In the genomic region with DNA sequence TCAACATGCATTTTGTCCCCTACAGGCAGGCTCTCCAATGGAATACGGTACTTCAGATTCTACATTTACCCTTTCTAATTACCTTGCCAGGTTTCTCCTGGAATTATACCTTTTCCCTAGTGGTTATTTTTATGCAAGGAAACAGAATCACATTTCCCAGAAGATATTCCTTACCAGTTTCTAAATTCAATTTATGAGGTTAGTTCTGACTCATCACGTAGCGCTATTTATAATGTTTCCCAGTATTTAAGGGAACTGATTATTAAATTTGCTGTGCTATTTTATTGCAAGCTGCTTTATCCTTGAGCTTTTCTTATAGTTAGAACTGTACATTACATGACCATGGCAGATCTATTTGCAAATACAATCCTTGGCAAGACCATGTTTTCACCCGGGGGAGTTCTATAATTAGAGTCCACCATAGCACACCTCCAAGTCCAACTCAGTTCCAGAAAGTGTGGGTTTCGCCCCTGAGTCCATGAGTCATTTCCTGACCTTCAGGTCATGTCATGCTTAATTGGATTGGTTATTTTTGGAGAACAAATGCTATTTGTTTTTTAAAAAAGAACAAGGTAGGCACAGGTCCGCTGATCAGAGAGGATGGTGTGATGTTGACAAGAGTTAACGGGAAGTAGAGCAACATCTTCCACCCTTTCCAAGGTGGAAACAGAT, we compare ENCODE assay signal across 9 cellular contexts.
DNase-seq lines count a peak whose midpoint lies in the region; ATAC-seq and TF ChIP-seq lines count a peak whose summit lies in the region.
"Had no signal": no experiment of that assay in that cellular context is flagged by ENCODE, and none has a peak within 500 bp of the region (broad histone marks: within the 10 kb centered on the region; RNA-seq: fewer than 3 reads in every experiment).

No MANE protein-coding gene starts in this region.

- peaks cover 3% of the 10 kb centered on the region for H3K4me1 Mint-ChIP-seq in glutamatergic neuron (ENCODE audit: low read depth, unreplicated experiment)

- peak; percentile 78 for ATAC-seq in GM21825 (IDR thresholded peaks at IDR 0.05; ENCODE audit: unreplicated experiment)

- no peak overlapping the region for H3K27ac Mint-ChIP-seq in glutamatergic neuron (ENCODE audit: unreplicated experiment)
- H3K27ac Mint-ChIP-seq: stimulated activated naive CD8-positive, alpha-beta T cell treated with anti-CD3 and anti-CD28 coated beads, Interleukin-15, Interleukin-2, amounts not matched to agents 100 ng/mL and 50 ng/mL, for 24 hours had no signal

- H3K36me3 Mint-ChIP-seq in glutamatergic neuron (ENCODE audit: unreplicated experiment), result peaks cover 22% of the 10 kb centered on the region

- H3K27ac ChIP-seq in WERI-Rb-1, result no peak overlapping the region

- H3K36me3 ChIP-seq in WERI-Rb-1, result peaks cover 4% of the 10 kb centered on the region; the same call in 1 of the 2 replicates

- TF ChIP-seq CTCF in GM12865 (IDR thresholded peaks at IDR 0.05; ENCODE audit: insufficient read depth, low read depth, low read length, missing control alignments), result no peak
- no peak for TF ChIP-seq CTCF in WERI-Rb-1 (IDR thresholded peaks at IDR 0.05; ENCODE audit: low read depth, low read length)
- no peak for TF ChIP-seq CTCF in glutamatergic neuron (IDR thresholded peaks at IDR 0.05; ENCODE audit: partially characterized antibody, unreplicated experiment)

- DNase-seq in GM12865 (ENCODE audit: low read depth) (peak; percentile 80), NCI-H69 (lab: John Stamatoyannopoulos, UW) (peak; percentile 37), kidney tubule cell (ENCODE audit: low spot score) (peak; percentile 81), WERI-Rb-1 (no peak), NCI-H510A treated with DMSO at 0.1 percent for 48 hours (lab: John Stamatoyannopoulos, UW) (no peak), GOT3 (lab: John Stamatoyannopoulos, UW) (no peak), glutamatergic neuron (no peak)

- H3K4me3 ChIP-seq in GM12865 (ENCODE audit: low read depth, low read length) (no peak overlapping the region), WERI-Rb-1 (ENCODE audit: low read depth, low read length) (no peak overlapping the region)

- peaks cover 5% of the 10 kb centered on the region for H3K9me3 Mint-ChIP-seq in glutamatergic neuron (ENCODE audit: unreplicated experiment)

- no peak overlapping the region for H3K4me3 Mint-ChIP-seq in glutamatergic neuron (ENCODE audit: unreplicated experiment)
- H3K4me3 Mint-ChIP-seq: stimulated activated naive CD8-positive, alpha-beta T cell treated with anti-CD3 and anti-CD28 coated beads, Interleukin-15, Interleukin-2, amounts not matched to agents 100 ng/mL and 50 ng/mL, for 24 hours had no signal

- peaks cover 3% of the 10 kb centered on the region for H3K27me3 Mint-ChIP-seq in glutamatergic neuron (ENCODE audit: unreplicated experiment)

- H3K27me3 ChIP-seq in WERI-Rb-1 (ENCODE audit: insufficient read depth, low read depth, severe bottlenecking), result no peaks in the 10 kb centered on the region

- peaks cover 11% of the 10 kb centered on the region for H3K9me3 ChIP-seq in WERI-Rb-1 (ENCODE audit: severe bottlenecking)

Comparison
In these comparisons a context has a peak if more than half of its experiments do, and no peak if none do; other contexts are left out.
1. DNase-seq: peak in GM12865 (single experiment), NCI-H69 (single experiment) and kidney tubule cell (single experiment); none in WERI-Rb-1 (single experiment), NCI-H510A treated with DMSO at 0.1 percent for 48 hours (single experiment), GOT3 (single experiment) and glutamatergic neuron (single experiment).